ENCODE assay signal across 1 cellular context in the genomic region with DNA sequence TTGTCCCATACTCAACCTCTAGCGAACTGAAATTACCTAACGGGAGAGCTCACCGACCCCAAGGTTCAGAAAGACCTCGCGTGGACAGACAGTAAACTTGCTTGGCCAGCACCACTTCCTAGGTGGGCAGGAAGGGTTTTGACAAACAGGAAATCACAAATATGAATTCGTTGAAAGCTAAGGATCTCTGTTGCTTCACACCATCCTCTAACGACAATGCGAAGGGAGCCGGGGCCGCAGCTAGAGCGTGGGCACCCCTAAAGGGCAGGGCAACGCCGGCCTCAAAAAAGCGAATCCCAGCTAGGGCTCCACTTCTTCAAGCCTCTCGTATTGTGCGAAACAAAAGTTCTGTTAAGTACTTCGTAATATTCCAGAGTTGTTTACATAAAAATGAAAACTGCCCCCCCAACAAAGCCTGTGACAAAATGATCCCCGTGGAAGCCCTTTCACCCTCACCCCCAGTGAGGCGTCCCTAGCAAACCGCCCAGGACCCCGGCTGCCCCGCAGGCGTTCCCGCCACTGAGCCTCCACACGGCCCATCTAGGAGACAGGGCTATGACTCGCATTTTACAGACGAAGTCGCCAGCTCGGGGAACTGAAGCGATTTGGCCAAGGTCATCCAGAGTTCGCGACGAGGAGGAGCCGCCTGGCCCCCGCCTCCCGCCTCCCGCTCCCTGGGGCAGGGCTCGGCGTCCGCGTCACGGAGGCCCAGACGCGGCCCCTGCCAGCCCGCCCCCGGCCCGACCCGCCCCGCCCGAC.
A peak's percentile ranks its signal among the peaks of the same experiment; 100 is the strongest.
TF ChIP-seq lines count a peak whose summit lies in the region.

No MANE protein-coding gene starts in this region.

TF ChIP-seq in K562, 482 proteins besides CTCF, POLR2A, EP300 and RAD21 (continued from another document and continues in another):
- no peak for TF ChIP-seq BRF1 (IDR thresholded peaks at IDR 0.05; ENCODE audit: borderline replicate concordance, extremely low read depth, insufficient read length)
- TF ChIP-seq ZNF589 (CRISPR knock-in tag; IDR thresholded peaks at IDR 0.05; ENCODE audit: low read depth): peak; percentile 74
- TF ChIP-seq ZNF133 (CRISPR knock-in tag; IDR thresholded peaks at IDR 0.05): no peak
- peak in 1 of 2 experiments; percentile 63; a peak in 1 of 4 replicates for TF ChIP-seq FOXA3 (CRISPR knock-in tag; conservative IDR thresholded peaks at IDR 0.05 in 1 of 2, IDR thresholded peaks at IDR 0.05 in 1 of 2)
- peak; percentile 26; the same call in 1 of the 2 replicates for TF ChIP-seq NR2C1 (IDR thresholded peaks at IDR 0.05)
- peak; percentile 72 for TF ChIP-seq NR2C1 (tag; IDR thresholded peaks at IDR 0.05)
- TF ChIP-seq POLR2AphosphoS2 (IDR thresholded peaks at IDR 0.05; ENCODE audit: low read length): 0 out of 2 replicates have a peak, but pooled peaks have one; percentile 46
- TF ChIP-seq SMARCA4 (IDR thresholded peaks at IDR 0.05): 0 out of 2 replicates have a peak, but pooled peaks have one; percentile 43
- no peak for TF ChIP-seq GTF2F1 (IDR thresholded peaks at IDR 0.05; ENCODE audit: low read depth, low read length)
- peak; percentile 35; the same call in 1 of the 2 replicates for TF ChIP-seq HMGXB4 (CRISPR knock-in tag; IDR thresholded peaks at IDR 0.05)
- no peak for TF ChIP-seq ATF1 (CRISPR knock-in tag; IDR thresholded peaks at IDR 0.05)
- TF ChIP-seq ATF1 (tag; IDR thresholded peaks at IDR 0.05): no peak
- TF ChIP-seq POLR2H (tag; IDR thresholded peaks at IDR 0.05; ENCODE audit: low read depth): peak; percentile 95
- no peak for TF ChIP-seq SAFB2 (IDR thresholded peaks at IDR 0.05; ENCODE audit: borderline replicate concordance, low read depth, low read length, severe bottlenecking)
- TF ChIP-seq ESRRA (IDR thresholded peaks at IDR 0.05; ENCODE audit: borderline replicate concordance, low read depth): peak; percentile 87
- peak; percentile 79 for TF ChIP-seq TAF1 (IDR thresholded peaks at IDR 0.05; ENCODE audit: control insufficient read depth, extremely low read depth, insufficient read depth, low read length, severe bottlenecking)
- TF ChIP-seq, protein P1, sequence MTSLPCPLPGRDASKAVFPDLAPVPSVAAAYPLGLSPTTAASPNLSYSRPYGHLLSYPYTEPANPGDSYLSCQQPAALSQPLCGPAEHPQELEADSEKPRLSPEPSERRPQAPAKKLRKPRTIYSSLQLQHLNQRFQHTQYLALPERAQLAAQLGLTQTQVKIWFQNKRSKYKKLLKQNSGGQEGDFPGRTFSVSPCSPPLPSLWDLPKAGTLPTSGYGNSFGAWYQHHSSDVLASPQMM (CRISPR knock-in tag; IDR thresholded peaks at IDR 0.05): no peak
- TF ChIP-seq BRD4 (IDR thresholded peaks at IDR 0.05): peak; percentile 56; the same call in 1 of the 2 replicates
- TF ChIP-seq ZNF644 (tag; IDR thresholded peaks at IDR 0.05; ENCODE audit: low read depth): no peak
- TF ChIP-seq, protein P2, sequence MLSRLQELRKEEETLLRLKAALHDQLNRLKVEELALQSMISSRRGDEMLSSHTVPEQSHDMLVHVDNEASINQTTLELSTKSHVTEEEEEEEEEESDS (CRISPR knock-in tag; IDR thresholded peaks at IDR 0.05): no peak
- TF ChIP-seq NONO (IDR thresholded peaks at IDR 0.05; ENCODE audit: low read depth in 2 of 2, low read length in 1 of 2): 0 out of 4 replicates have a peak, but pooled peaks have one; percentile 22 to 25
- TF ChIP-seq, protein P3, sequence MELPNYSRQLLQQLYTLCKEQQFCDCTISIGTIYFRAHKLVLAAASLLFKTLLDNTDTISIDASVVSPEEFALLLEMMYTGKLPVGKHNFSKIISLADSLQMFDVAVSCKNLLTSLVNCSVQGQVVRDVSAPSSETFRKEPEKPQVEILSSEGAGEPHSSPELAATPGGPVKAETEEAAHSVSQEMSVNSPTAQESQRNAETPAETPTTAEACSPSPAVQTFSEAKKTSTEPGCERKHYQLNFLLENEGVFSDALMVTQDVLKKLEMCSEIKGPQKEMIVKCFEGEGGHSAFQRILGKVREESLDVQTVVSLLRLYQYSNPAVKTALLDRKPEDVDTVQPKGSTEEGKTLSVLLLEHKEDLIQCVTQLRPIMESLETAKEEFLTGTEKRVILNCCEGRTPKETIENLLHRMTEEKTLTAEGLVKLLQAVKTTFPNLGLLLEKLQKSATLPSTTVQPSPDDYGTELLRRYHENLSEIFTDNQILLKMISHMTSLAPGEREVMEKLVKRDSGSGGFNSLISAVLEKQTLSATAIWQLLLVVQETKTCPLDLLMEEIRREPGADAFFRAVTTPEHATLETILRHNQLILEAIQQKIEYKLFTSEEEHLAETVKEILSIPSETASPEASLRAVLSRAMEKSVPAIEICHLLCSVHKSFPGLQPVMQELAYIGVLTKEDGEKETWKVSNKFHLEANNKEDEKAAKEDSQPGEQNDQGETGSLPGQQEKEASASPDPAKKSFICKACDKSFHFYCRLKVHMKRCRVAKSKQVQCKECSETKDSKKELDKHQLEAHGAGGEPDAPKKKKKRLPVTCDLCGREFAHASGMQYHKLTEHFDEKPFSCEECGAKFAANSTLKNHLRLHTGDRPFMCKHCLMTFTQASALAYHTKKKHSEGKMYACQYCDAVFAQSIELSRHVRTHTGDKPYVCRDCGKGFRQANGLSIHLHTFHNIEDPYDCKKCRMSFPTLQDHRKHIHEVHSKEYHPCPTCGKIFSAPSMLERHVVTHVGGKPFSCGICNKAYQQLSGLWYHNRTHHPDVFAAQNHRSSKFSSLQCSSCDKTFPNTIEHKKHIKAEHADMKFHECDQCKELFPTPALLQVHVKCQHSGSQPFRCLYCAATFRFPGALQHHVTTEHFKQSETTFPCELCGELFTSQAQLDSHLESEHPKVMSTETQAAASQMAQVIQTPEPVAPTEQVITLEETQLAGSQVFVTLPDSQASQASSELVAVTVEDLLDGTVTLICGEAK (IDR thresholded peaks at IDR 0.05): 0 out of 2 replicates have a peak, but pooled peaks have one; percentile 68
- TF ChIP-seq, protein P3 (CRISPR knock-in tag; IDR thresholded peaks at IDR 0.05): no peak
- no peak for TF ChIP-seq NR2C2 (CRISPR knock-in tag; IDR thresholded peaks at IDR 0.05)
- TF ChIP-seq NR2C2 (tag; IDR thresholded peaks at IDR 0.05): peak; percentile 93
- TF ChIP-seq KDM2B (CRISPR knock-in tag; IDR thresholded peaks at IDR 0.05): 0 out of 2 replicates have a peak, but pooled peaks have one; percentile 18
- no peak for TF ChIP-seq ARID4B (CRISPR knock-in tag; IDR thresholded peaks at IDR 0.05)
- TF ChIP-seq NCOA1 (IDR thresholded peaks at IDR 0.05; ENCODE audit: low read depth): no peak
- TF ChIP-seq RBFOX2 (IDR thresholded peaks at IDR 0.05; ENCODE audit: low read depth, low read length): peak; percentile 92
- TF ChIP-seq NCOR1 (IDR thresholded peaks at IDR 0.05): peak; percentile 40
- TF ChIP-seq MYC (IDR thresholded peaks at IDR 0.05; ENCODE audit: low read depth, low read length): no peak
- TF ChIP-seq MYC (CRISPR knock-in tag; IDR thresholded peaks at IDR 0.05; ENCODE audit: borderline replicate concordance, low read depth): 0 out of 2 replicates have a peak, but pooled peaks have one; percentile 35
- TF ChIP-seq CREM (IDR thresholded peaks at IDR 0.05; ENCODE audit: low read depth): peak; percentile 68
- TF ChIP-seq TBL1XR1 (IDR thresholded peaks at IDR 0.05; ENCODE audit: low read length in 2 of 2): peak in 1 of 2 experiments; percentile 37; a peak in 1 of 4 replicates
- no peak for TF ChIP-seq ZNF561 (CRISPR knock-in tag; conservative IDR thresholded peaks at IDR 0.05)
- TF ChIP-seq CEBPB (tag; IDR thresholded peaks at IDR 0.05): 0 out of 2 replicates have a peak, but pooled peaks have one; percentile 29
- TF ChIP-seq, protein P4, sequence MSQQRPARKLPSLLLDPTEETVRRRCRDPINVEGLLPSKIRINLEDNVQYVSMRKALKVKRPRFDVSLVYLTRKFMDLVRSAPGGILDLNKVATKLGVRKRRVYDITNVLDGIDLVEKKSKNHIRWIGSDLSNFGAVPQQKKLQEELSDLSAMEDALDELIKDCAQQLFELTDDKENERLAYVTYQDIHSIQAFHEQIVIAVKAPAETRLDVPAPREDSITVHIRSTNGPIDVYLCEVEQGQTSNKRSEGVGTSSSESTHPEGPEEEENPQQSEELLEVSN (IDR thresholded peaks at IDR 0.05; ENCODE audit: borderline replicate concordance in 1 of 2, extremely low read depth in 1 of 2, insufficient read depth in 1 of 2, insufficient read length in 1 of 2, low read depth in 1 of 2, low read length in 1 of 2, poor library complexity in 1 of 2, severe bottlenecking in 1 of 2): peak; percentile 77 to 88
- 0 out of 2 replicates have a peak, but pooled peaks have one; percentile 43 for TF ChIP-seq ZSCAN29 (IDR thresholded peaks at IDR 0.05)
- TF ChIP-seq, protein P5, sequence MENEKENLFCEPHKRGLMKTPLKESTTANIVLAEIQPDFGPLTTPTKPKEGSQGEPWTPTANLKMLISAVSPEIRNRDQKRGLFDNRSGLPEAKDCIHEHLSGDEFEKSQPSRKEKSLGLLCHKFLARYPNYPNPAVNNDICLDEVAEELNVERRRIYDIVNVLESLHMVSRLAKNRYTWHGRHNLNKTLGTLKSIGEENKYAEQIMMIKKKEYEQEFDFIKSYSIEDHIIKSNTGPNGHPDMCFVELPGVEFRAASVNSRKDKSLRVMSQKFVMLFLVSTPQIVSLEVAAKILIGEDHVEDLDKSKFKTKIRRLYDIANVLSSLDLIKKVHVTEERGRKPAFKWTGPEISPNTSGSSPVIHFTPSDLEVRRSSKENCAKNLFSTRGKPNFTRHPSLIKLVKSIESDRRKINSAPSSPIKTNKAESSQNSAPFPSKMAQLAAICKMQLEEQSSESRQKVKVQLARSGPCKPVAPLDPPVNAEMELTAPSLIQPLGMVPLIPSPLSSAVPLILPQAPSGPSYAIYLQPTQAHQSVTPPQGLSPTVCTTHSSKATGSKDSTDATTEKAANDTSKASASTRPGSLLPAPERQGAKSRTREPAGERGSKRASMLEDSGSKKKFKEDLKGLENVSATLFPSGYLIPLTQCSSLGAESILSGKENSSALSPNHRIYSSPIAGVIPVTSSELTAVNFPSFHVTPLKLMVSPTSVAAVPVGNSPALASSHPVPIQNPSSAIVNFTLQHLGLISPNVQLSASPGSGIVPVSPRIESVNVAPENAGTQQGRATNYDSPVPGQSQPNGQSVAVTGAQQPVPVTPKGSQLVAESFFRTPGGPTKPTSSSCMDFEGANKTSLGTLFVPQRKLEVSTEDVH (IDR thresholded peaks at IDR 0.05; ENCODE audit: low read depth, partially characterized antibody): peak; percentile 66
